9 cellular contexts compared by ENCODE assay signal in genomic region chr1:15328785-15329480, GRCh38.
DNase-seq lines count a peak whose midpoint lies in the region; ATAC-seq and TF ChIP-seq lines count a peak whose summit lies in the region.
"Had no signal": no experiment of that assay in that cellular context is flagged by ENCODE, and none has a peak within 500 bp of the region (broad histone marks: within the 10 kb centered on the region; RNA-seq: fewer than 3 reads in every experiment).

No MANE protein-coding gene starts in this region.

- intact Hi-C loops in lower lobe of right lung (cut with DNase I) = loop anchor here (5.0 kb wide), 1 partner anchor 103 kb away; no protein-coding TSS in a partner anchor

- no peaks in the 10 kb centered on the region for H3K27me3 ChIP-seq in lower lobe of right lung (ENCODE audit: low read depth)

- H3K9me3 ChIP-seq in lower lobe of right lung = no peaks in the 10 kb centered on the region

- peak; percentile 37 to 40 for ATAC-seq in lower lobe of right lung
- ATAC-seq in HG02678 (IDR thresholded peaks at IDR 0.05; ENCODE audit: unreplicated experiment) = no peak

- no peak overlapping the region for H3K27ac ChIP-seq in lower lobe of right lung

- H3K4me1 ChIP-seq in lower lobe of right lung = peaks cover 23% of the 10 kb centered on the region

- H3K4me3 ChIP-seq in lower lobe of right lung = no peak overlapping the region

- peak; percentile 54 for DNase-seq in AG08395 (ENCODE audit: low spot score)
- DNase-seq in HT1080 (ENCODE audit: low read depth) = peak; percentile 25
- DNase-seq in cerebellar nuclear complex (lab: John Stamatoyannopoulos, UW) = peak; percentile 38 to 60
- DNase-seq in lower lobe of right lung = peak; percentile 56
- DNase-seq in NCI-H1436 treated with DMSO at 0.1 percent for 48 hours (lab: John Stamatoyannopoulos, UW) = no peak
- no peak for DNase-seq in DMS53 treated with DMSO at 0.1 percent for 48 hours (lab: John Stamatoyannopoulos, UW; ENCODE audit: unreplicated experiment)
- no peak for DNase-seq in T-helper 1 cell
- DNase-seq: activated CD4-positive, alpha-beta T cell treated with anti-CD3 and anti-CD28 coated beads for 48 hours had no signal

- H3K36me3 ChIP-seq in lower lobe of right lung = no peaks in the 10 kb centered on the region

- peak; percentile 33 for TF ChIP-seq CTCF in lower lobe of right lung (IDR thresholded peaks at IDR 0.05)

Comparison
In these comparisons a context has a peak if more than half of its experiments do, and no peak if none do; other contexts are left out.
1. DNase-seq: peak in AG08395 (single experiment), HT1080 (single experiment), cerebellar nuclear complex (2 of 2) and lower lobe of right lung (single experiment); none in NCI-H1436 treated with DMSO at 0.1 percent for 48 hours (single experiment), DMS53 treated with DMSO at 0.1 percent for 48 hours (single experiment) and T-helper 1 cell (0 of 5).